Comparison of ENCODE assay signal across 17 cellular contexts in genomic region chr11:1770528-1770927, GRCh38. TPM values are rescaled to one million over a fixed set of nuclear protein-coding genes. Genes with fewer than 3 reads are reported as not detected.
DNase-seq lines count a peak whose midpoint lies in the region; ATAC-seq and TF ChIP-seq lines count a peak whose summit lies in the region.
"Had no signal": no experiment of that assay in that cellular context is flagged by ENCODE, and none has a peak within 500 bp of the region (broad histone marks: within the 10 kb centered on the region; RNA-seq: fewer than 3 reads in every experiment).

No MANE protein-coding gene starts in this region.

- H3K9me3 Mint-ChIP-seq in osteocyte (ENCODE audit: unreplicated experiment): no peaks in the 10 kb centered on the region
- H3K9me3 Mint-ChIP-seq: activated T-cell treated with anti-CD3 and anti-CD28 coated beads, Interleukin-2, amount 50 U/mL, for 72 hours; CD4-positive, CD25-positive, alpha-beta regulatory T cell had no signal

- no peak for ATAC-seq in GM18519 (IDR thresholded peaks at IDR 0.05; ENCODE audit: low FRiP score, unreplicated experiment)
- ATAC-seq: activated T-cell treated with anti-CD3 and anti-CD28 coated beads, Interleukin-2, amount 50 U/mL, for 72 hours; foreskin keratinocyte had no signal

- H3K4me1 Mint-ChIP-seq in osteocyte (ENCODE audit: unreplicated experiment): peaks cover 51% of the 10 kb centered on the region

- H3K27ac Mint-ChIP-seq in osteocyte (ENCODE audit: unreplicated experiment): peak overlapping the region; percentile 90
- H3K27ac Mint-ChIP-seq: activated T-cell treated with anti-CD3 and anti-CD28 coated beads, Interleukin-2, amount 50 U/mL, for 72 hours; nephron had no signal

- no peak for TF ChIP-seq CTCF in osteocyte (IDR thresholded peaks at IDR 0.05)

- no peak overlapping the region for H3K4me3 Mint-ChIP-seq in osteocyte (ENCODE audit: unreplicated experiment)
- H3K4me3 Mint-ChIP-seq: activated T-cell treated with anti-CD3 and anti-CD28 coated beads, Interleukin-2, amount 50 U/mL, for 72 hours; nephron had no signal

- no peaks in the 10 kb centered on the region for H3K27me3 Mint-ChIP-seq in osteocyte (ENCODE audit: unreplicated experiment)
- H3K27me3 Mint-ChIP-seq: CD4-positive, CD25-positive, alpha-beta regulatory T cell had no signal

- DNase-seq in NK-92 treated with Interleukin-12 subunit alpha and Interleukin-12 subunit beta, amount 100 ng/mL, for 24 hours (lab: John Stamatoyannopoulos, UW): peak; percentile 35
- DNase-seq in NK-92 (lab: John Stamatoyannopoulos, UW; ENCODE audit: unreplicated experiment) (no peak), MV-4-11 (lab: John Stamatoyannopoulos, UW) (peak; percentile 85), amniotic epithelial cell (ENCODE audit: low read depth) (peak; percentile 46), osteocyte (ENCODE audit: extremely low spot score, unreplicated experiment) (no peak), globus pallidus (ENCODE audit: low spot score) (no peak), cerebellar cortex (ENCODE audit: low spot score) (no peak)
- DNase-seq: activated CD4-positive, alpha-beta T cell treated with anti-CD3 and anti-CD28 coated beads, Interleukin-2, amount 50 U/mL, for 1 hour; caudate nucleus; CD4-positive, CD25-positive, alpha-beta regulatory T cell; Kasumi-1; NCI-H187; NCI-H510A treated with DMSO at 0.1 percent for 48 hours had no signal

- H3K36me3 Mint-ChIP-seq in osteocyte (ENCODE audit: unreplicated experiment): no peaks in the 10 kb centered on the region
- H3K36me3 Mint-ChIP-seq: CD4-positive, CD25-positive, alpha-beta regulatory T cell had no signal

RNA-seq across cellular contexts. Expression of gene CTSD, which starts 6.8 kb away (rescaled TPM):
- total RNA-seq in osteocyte: 2,062 and 2,147 TPM in 2 replicates

RNA-seq across cellular contexts. Expression of gene IFITM10, which starts 20.1 kb away (rescaled TPM):
- 13.5 and 24.0 TPM in 2 replicates for total RNA-seq in osteocyte

Comparison
In these comparisons a context has a peak if more than half of its experiments do, and no peak if none do; other contexts are left out.
1. DNase-seq: peak in NK-92 treated with Interleukin-12 subunit alpha and Interleukin-12 subunit beta, amount 100 ng/mL, for 24 hours (single experiment), MV-4-11 (single experiment) and amniotic epithelial cell (single experiment); none in NK-92 (single experiment), osteocyte (single experiment), globus pallidus (single experiment) and cerebellar cortex (single experiment).